10 cellular contexts compared by ENCODE assay signal in the genomic region with DNA sequence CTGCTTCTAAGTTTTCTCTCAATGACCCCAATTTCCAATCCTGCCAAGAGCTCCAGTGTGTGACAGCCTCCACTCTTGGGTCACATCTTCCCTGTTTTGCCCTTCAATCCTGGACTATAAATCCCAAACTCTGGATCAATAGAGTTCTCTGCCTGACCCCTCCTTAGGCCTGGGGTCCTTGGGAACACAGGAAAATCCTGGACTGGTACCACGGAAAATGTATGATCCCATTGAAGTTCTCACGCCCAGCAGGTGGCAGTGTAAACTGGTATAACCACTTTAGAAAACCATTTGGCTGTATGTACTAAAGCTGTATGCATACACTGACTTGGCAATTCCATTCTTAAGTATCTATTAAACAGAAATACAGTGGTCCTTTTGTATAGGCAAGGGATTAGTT.
DNase-seq lines count a peak whose midpoint lies in the region; ATAC-seq, FAIRE-seq and TF ChIP-seq lines count a peak whose summit lies in the region.
"Had no signal": no experiment of that assay in that cellular context is flagged by ENCODE, and none has a peak within 500 bp of the region (broad histone marks: within the 10 kb centered on the region; RNA-seq: fewer than 3 reads in every experiment).

No MANE protein-coding gene starts in this region.

- H3K27ac ChIP-seq in GM12878 (ENCODE audit: control insufficient read depth, insufficient read depth): no peak overlapping the region
- no peak overlapping the region for H3K27ac ChIP-seq in gastrocnemius medialis

- peaks cover 5% of the 10 kb centered on the region for H3K9me3 Mint-ChIP-seq in activated CD4-positive, alpha-beta T cell treated with anti-CD3 and anti-CD28 coated beads, Interleukin-2, amount 10 ng/mL, durations not matched to agents 7 days and 5 days

- no TSS peak for BruUV-seq in GM12878 (replicated peaks; lab: Mats Ljungman, UMichigan)

- H3K9me3 ChIP-seq in GM12878 (replicated peaks; ENCODE audit: control insufficient read depth, insufficient read depth, low read length): peaks cover 1% of the 10 kb centered on the region; the same call in 2 of the 3 replicates
- H3K9me3 ChIP-seq in gastrocnemius medialis: no peaks in the 10 kb centered on the region

- no peak overlapping the region for H3K4me2 ChIP-seq in GM12878 (ENCODE audit: control insufficient read depth, insufficient read depth)

- no peaks in the 10 kb centered on the region for H3K4me1 Mint-ChIP-seq in activated CD4-positive, alpha-beta T cell treated with anti-CD3 and anti-CD28 coated beads, Interleukin-2, amount 10 ng/mL, durations not matched to agents 7 days and 5 days

- H3K27me3 Mint-ChIP-seq in activated CD4-positive, alpha-beta T cell treated with anti-CD3 and anti-CD28 coated beads, Interleukin-2, amount 10 ng/mL, durations not matched to agents 7 days and 5 days: peaks cover 20% of the 10 kb centered on the region

- H3K4me3 Mint-ChIP-seq in activated CD4-positive, alpha-beta T cell treated with anti-CD3 and anti-CD28 coated beads, Interleukin-2, amount 10 ng/mL, durations not matched to agents 7 days and 5 days: no peak overlapping the region

- SMC1A ChIA-PET in GM12878 (lab: Charles Lee; ENCODE audit: uncharacterized antibody, unreplicated experiment): interaction anchor here (0.6 to 5.9 kb wide), 35 partner anchors 11 to 957 kb away, joined by 3 to 86 read pairs (median 5); partner anchors contain the start of genes MKKS and SLX4IP

- TF ChIP-seq RAD21 in GM12878 (IDR thresholded peaks at IDR 0.05; ENCODE audit: insufficient read depth, low read depth, low read length): peak; percentile 34

- no peak overlapping the region for H2AFZ ChIP-seq in GM12878 (ENCODE audit: control insufficient read depth, low read depth, low read length)

- H3K36me3 Mint-ChIP-seq in activated CD4-positive, alpha-beta T cell treated with anti-CD3 and anti-CD28 coated beads, Interleukin-2, amount 10 ng/mL, durations not matched to agents 7 days and 5 days (ENCODE audit: low read depth): no peaks in the 10 kb centered on the region

- POLR2A ChIA-PET in activated CD4-positive, alpha-beta T cell treated with anti-CD3 and anti-CD28 coated beads, Interleukin-2, amount 10 ng/mL, durations not matched to agents 7 days and 5 days (lab: Charles Lee): no interaction called here
- POLR2A ChIA-PET in GM12878 (lab: Charles Lee): interaction anchor here (0.6 kb wide), 1 partner anchor 93 kb away, joined by 5 read pairs; no protein-coding TSS in a partner anchor

- peak; percentile 35 to 52 (median 40); a peak in 4 of 6 replicates for TF ChIP-seq CTCF in GM12878 (IDR thresholded peaks at IDR 0.05 in 2 of 3, conservative IDR thresholded peaks at IDR 0.05 in 1 of 3; ENCODE audit: control insufficient read depth in 2 of 3, extremely low read depth in 1 of 3, insufficient read depth in 1 of 3, low read depth in 3 of 3, low read length in 3 of 3)
- TF ChIP-seq CTCF in gastrocnemius medialis (IDR thresholded peaks at IDR 0.05 in 4 of 5, conservative IDR thresholded peaks at IDR 0.05 in 1 of 5): peak in 3 of 5 experiments; percentile 14 to 47 (median 36)

- no peaks in the 10 kb centered on the region for H3K79me2 ChIP-seq in GM12878 (ENCODE audit: control insufficient read depth, insufficient read depth, low read length)

- peak; percentile 7 for FAIRE-seq in GM12878 (lab: Jason Lieb, UNC)

- RAD21 ChIA-PET in GM12878 (lab: Charles Lee; ENCODE audit: unreplicated experiment): interaction anchor here (0.7 to 4.5 kb wide), 24 partner anchors 12 to 699 kb away, joined by 3 to 80 read pairs (median 5); partner anchors contain the start of gene SLX4IP

- no peak overlapping the region for H3K27ac Mint-ChIP-seq in activated CD4-positive, alpha-beta T cell treated with anti-CD3 and anti-CD28 coated beads, Interleukin-2, amount 10 ng/mL, durations not matched to agents 7 days and 5 days

- TF ChIP-seq POLR2A in GM12878 (IDR thresholded peaks at IDR 0.05; ENCODE audit: low read depth, low read length) (no peak), gastrocnemius medialis (IDR thresholded peaks at IDR 0.05) (no peak)

- in situ Hi-C loops in GM12878 (cut with MboI) (no loop called here), gastrocnemius medialis (cut with MboI; ENCODE audit: low sequenced_read_pairs in 4 of 4) (no loop called here)

- no peaks in the 10 kb centered on the region for H3K36me3 ChIP-seq in GM12878 (ENCODE audit: control insufficient read depth in 2 of 2, insufficient read depth in 2 of 2, low read length in 1 of 2)
- no peaks in the 10 kb centered on the region for H3K36me3 ChIP-seq in gastrocnemius medialis
- no peaks in the 10 kb centered on the region for H3K36me3 ChIP-seq in H7 (replicated peaks; ENCODE audit: control insufficient read depth, insufficient read depth, low read length)

- H3K9ac ChIP-seq in GM12878 (ENCODE audit: control insufficient read depth, insufficient read depth, low read length): no peak overlapping the region

- peaks cover 0 to 2% of the 10 kb centered on the region in 2 experiments; a peak in 2 of 4 replicates for H3K27me3 ChIP-seq in GM12878 (replicated peaks in 1 of 2; ENCODE audit: control insufficient read depth in 2 of 2, insufficient read depth in 2 of 2, low read length in 1 of 2)
- H3K27me3 ChIP-seq in gastrocnemius medialis: no peaks in the 10 kb centered on the region
- H3K27me3 ChIP-seq in H7 (ENCODE audit: control insufficient read depth, insufficient read depth, low read length): no peaks in the 10 kb centered on the region

- H3K4me3 ChIP-seq in GM12878 (no peak overlapping the region), gastrocnemius medialis (no peak overlapping the region), H7 (ENCODE audit: insufficient read depth, low read depth, low read length) (no peak overlapping the region)

- peak; percentile 8 for DNase-seq in activated CD4-positive, alpha-beta T cell treated with anti-CD3 and anti-CD28 coated beads, Interleukin-2, amount 10 ng/mL, durations not matched to agents 7 days and 5 days
- DNase-seq in activated CD4-positive, alpha-beta T cell treated with anti-CD3 and anti-CD28 coated beads, Interleukin-2, amount 50 U/mL, for 1 hour: no peak
- DNase-seq in NAMALWA (ENCODE audit: low spot score) (peak; percentile 8), GM12878 (ENCODE audit: low read depth, low spot score) (peak; percentile 9), gastrocnemius medialis (no peak), H7 (no peak), amygdala (lab: John Stamatoyannopoulos, UW) (no peak)
- DNase-seq: C1 segment of cervical spinal cord; stimulated activated CD4-positive, alpha-beta T cell treated with anti-CD3 and anti-CD28 coated beads, Interleukin-1b, Interleukin-23, amount 100 ng/mL, for 48 hours had no signal

- intact Hi-C loops in GM12878 (cut with micrococcal nuclease; ENCODE audit: unreplicated experiment): loop anchor here (1.0 to 5.0 kb wide), 4 partner anchors 65 to 220 kb away; no protein-coding TSS in a partner anchor
- intact Hi-C loops in gastrocnemius medialis (cut with DNase I; ENCODE audit: low total_unique reads): loop anchor here (5.0 kb wide), 1 partner anchor 111 kb away; no protein-coding TSS in a partner anchor

- ATAC-seq in GM12878 (peak; percentile 63), gastrocnemius medialis (no peak), HG03439 (IDR thresholded peaks at IDR 0.05; ENCODE audit: unreplicated experiment) (no peak)

- 2% methylated on average over 2 of the region's 2 CpGs for WGBS in GM12878 (ENCODE audit: insufficient coverage, insufficient replicate concordance, low lambda C conversion rate, missing lambda C conversion rate)

- CTCF ChIA-PET in activated CD4-positive, alpha-beta T cell treated with anti-CD3 and anti-CD28 coated beads, Interleukin-2, amount 10 ng/mL, durations not matched to agents 7 days and 5 days (lab: Charles Lee): interaction anchor here (0.5 to 1.2 kb wide), 6 partner anchors 9 to 118 kb away, joined by 3 to 5 read pairs (median 4); partner anchors contain the start of genes MKKS and SLX4IP
- CTCF ChIA-PET in GM12878 (lab: Yijun Ruan, JAX): interaction anchor here (0.6 to 8.1 kb wide), 40 partner anchors 10 to 367 kb away, joined by 3 to 187 read pairs (median 5); no protein-coding TSS in a partner anchor

- TF ChIP-seq EP300 in GM12878 (IDR thresholded peaks at IDR 0.05; ENCODE audit: borderline replicate concordance in 1 of 2, control insufficient read depth in 1 of 2, low read depth in 2 of 2, low read length in 2 of 2): no peak

- H3K4me1 ChIP-seq in GM12878 (ENCODE audit: control insufficient read depth, insufficient read depth, low read length): no peaks in the 10 kb centered on the region
- no peaks in the 10 kb centered on the region for H3K4me1 ChIP-seq in gastrocnemius medialis

- no peaks in the 10 kb centered on the region for H4K20me1 ChIP-seq in GM12878 (ENCODE audit: control insufficient read depth, insufficient read depth)

TF ChIP-seq in GM12878, 131 proteins besides CTCF, POLR2A, EP300 and RAD21:
- TF ChIP-seq ZNF24 (IDR thresholded peaks at IDR 0.05) (no peak), IKZF2 (IDR thresholded peaks at IDR 0.05) (0 out of 4 replicates have a peak, but pooled peaks of 1 of the 2 experiments have one; percentile 13), IKZF1 (conservative IDR thresholded peaks at IDR 0.05) (0 out of 2 replicates have a peak, but pooled peaks have one; percentile 15), SMC3 (IDR thresholded peaks at IDR 0.05; ENCODE audit: borderline replicate concordance, low read length) (peak; percentile 52; the same call in 1 of the 2 replicates)

Comparison
In these comparisons a context has a peak if more than half of its experiments do, and no peak if none do; other contexts are left out.
1. DNase-seq: peak in activated CD4-positive, alpha-beta T cell treated with anti-CD3 and anti-CD28 coated beads, Interleukin-2, amount 10 ng/mL, durations not matched to agents 7 days and 5 days (single experiment), NAMALWA (single experiment) and GM12878 (single experiment); none in activated CD4-positive, alpha-beta T cell treated with anti-CD3 and anti-CD28 coated beads, Interleukin-2, amount 50 U/mL, for 1 hour (single experiment), gastrocnemius medialis (0 of 2), H7 (single experiment) and amygdala (0 of 56).